8 cellular contexts compared by ENCODE assay signal in genomic region chr6:167047554-167047953, GRCh38. TPM values are rescaled to one million over a fixed set of nuclear protein-coding genes. Genes with fewer than 3 reads are reported as not detected.
DNase-seq lines count a peak whose midpoint lies in the region; ATAC-seq and TF ChIP-seq lines count a peak whose summit lies in the region.

No MANE protein-coding gene starts in this region.

- H4K20me1 ChIP-seq in OCI-LY3 (ENCODE audit: insufficient read depth, low read length): no peaks in the 10 kb centered on the region

- ATAC-seq in GM18520 (IDR thresholded peaks at IDR 0.05; ENCODE audit: unreplicated experiment) (peak; percentile 75), HG02763 (IDR thresholded peaks at IDR 0.05; ENCODE audit: unreplicated experiment) (peak; percentile 77)

- no peaks in the 10 kb centered on the region for H3K79me2 ChIP-seq in OCI-LY3 (ENCODE audit: low read length)

- H3K27me3 ChIP-seq in OCI-LY3 (ENCODE audit: low read depth, low read length): peaks cover 6% of the 10 kb centered on the region; the same call in 1 of the 2 replicates
- H3K27me3 ChIP-seq in duodenal mucosa (ENCODE audit: control insufficient read depth in 1 of 2, insufficient read depth in 2 of 2, low read length in 2 of 2): no peaks in the 10 kb centered on the region
- no peaks in the 10 kb centered on the region for H3K27me3 ChIP-seq in transverse colon

- no peaks in the 10 kb centered on the region for H3K36me3 ChIP-seq in OCI-LY3 (replicated peaks; ENCODE audit: low read depth, low read length)
- peaks cover 0 to 5% of the 10 kb centered on the region in 2 donors for H3K36me3 ChIP-seq in duodenal mucosa (ENCODE audit: control insufficient read depth in 1 of 2, insufficient read depth in 2 of 2, low read length in 2 of 2)
- H3K36me3 ChIP-seq in transverse colon: no peaks in the 10 kb centered on the region

- H3K9ac ChIP-seq in OCI-LY3 (ENCODE audit: low read length) (peak overlapping the region; percentile 39; the same call in 1 of the 2 replicates), duodenal mucosa (ENCODE audit: low read depth in 1 of 2, low read length in 2 of 2) (no peak overlapping the region)

- H3K27ac ChIP-seq in OCI-LY3 (ENCODE audit: low read length): peak overlapping the region; percentile 83
- H3K27ac ChIP-seq in duodenal mucosa (ENCODE audit: low read depth, low read length): peak overlapping the region; percentile 22
- H3K27ac ChIP-seq in transverse colon: peak overlapping the region in 2 of 4 donors; percentile 19 to 21

- no peak for TF ChIP-seq POLR2A in transverse colon (IDR thresholded peaks at IDR 0.05)

- DNase-seq in transverse colon: peak; percentile 39
- no peak for DNase-seq in AG08395 (ENCODE audit: low spot score)
- no peak for DNase-seq in putamen (ENCODE audit: low spot score)
- no peak for DNase-seq in NCI-H510A treated with DMSO at 0.1 percent for 48 hours (lab: John Stamatoyannopoulos, UW)

- no peak overlapping the region for H2AFZ ChIP-seq in OCI-LY3 (ENCODE audit: low read depth, low read length)

- H3K9me3 ChIP-seq in OCI-LY3 (ENCODE audit: insufficient read depth, low read length) (no peaks in the 10 kb centered on the region), duodenal mucosa (ENCODE audit: control insufficient read depth in 1 of 2, low read length in 2 of 2) (no peaks in the 10 kb centered on the region), transverse colon (no peaks in the 10 kb centered on the region)

- intact Hi-C loops in transverse colon (cut with DNase I; ENCODE audit: low total_unique reads): no loop called here

- H3K4me3 ChIP-seq in OCI-LY3 (ENCODE audit: low read length): peak overlapping the region; percentile 60
- H3K4me3 ChIP-seq in duodenal mucosa (ENCODE audit: low read depth in 1 of 2, low read length in 2 of 2): peak overlapping the region in 1 of 2 donors; percentile 3
- H3K4me3 ChIP-seq in transverse colon: no peak overlapping the region

- TF ChIP-seq EP300 in transverse colon (IDR thresholded peaks at IDR 0.05; ENCODE audit: low read depth): no peak

- H3K4me2 ChIP-seq in OCI-LY3 (ENCODE audit: low read length): peak overlapping the region; percentile 77

- 73 to 85% methylated on average over 10 of the region's 10 CpGs for WGBS in transverse colon (ENCODE audit: low coverage in 1 of 2), 2 donors

- in situ Hi-C loops in transverse colon (cut with MboI; ENCODE audit: low pct_ligation_motif_present in 1 of 4, low pct_unique_long_range_greater_than_20kb in 1 of 4, low sequenced_read_pairs in 3 of 4): no loop called here

- H3K4me1 ChIP-seq in OCI-LY3 (ENCODE audit: low read length): peaks cover 41% of the 10 kb centered on the region
- H3K4me1 ChIP-seq in duodenal mucosa (ENCODE audit: control insufficient read depth in 1 of 2, insufficient read depth in 2 of 2, low read length in 2 of 2): peaks cover 11 to 12% of the 10 kb centered on the region in 2 donors
- peaks cover 0 to 4% (median 0%) of the 10 kb centered on the region in 4 donors for H3K4me1 ChIP-seq in transverse colon

- TF ChIP-seq CTCF in OCI-LY3 (IDR thresholded peaks at IDR 0.05; ENCODE audit: low read depth, low read length) (no peak), transverse colon (IDR thresholded peaks at IDR 0.05) (no peak)

RNA-seq across cellular contexts. Expression of gene CEP43, which starts 48.4 kb away (rescaled TPM):
- total RNA-seq in transverse colon: 10 to 100 TPM in 2 of 4 donors, 1 to 10 TPM in 2; 3.6 to 31.0 (median 14.3) TPM
